ENCODE assay signal across 14 cellular contexts in the genomic region with DNA sequence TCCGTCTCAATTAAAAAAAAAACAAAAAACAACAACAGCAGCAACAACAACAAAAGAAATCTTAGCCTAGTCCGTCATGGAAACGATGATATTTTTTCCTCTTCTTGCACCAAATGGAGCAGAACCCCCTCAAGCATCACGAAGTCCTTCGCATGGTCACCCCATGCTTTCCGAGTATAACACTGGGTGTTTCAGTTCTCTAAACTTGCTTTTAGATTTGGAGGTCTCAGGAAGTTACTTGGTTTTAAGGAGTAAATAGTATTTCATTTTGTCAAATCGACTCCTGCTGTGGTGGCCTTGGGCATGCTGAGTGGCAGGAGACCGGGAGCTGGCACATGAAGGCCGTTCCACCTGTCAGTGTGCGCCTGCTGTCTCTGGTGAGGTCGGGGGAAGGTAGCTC.
DNase-seq lines count a peak whose midpoint lies in the region; ATAC-seq, FAIRE-seq and TF ChIP-seq lines count a peak whose summit lies in the region.
"Had no signal": no experiment of that assay in that cellular context is flagged by ENCODE, and none has a peak within 500 bp of the region (broad histone marks: within the 10 kb centered on the region; RNA-seq: fewer than 3 reads in every experiment).

No MANE protein-coding gene starts in this region.

- no peak for FAIRE-seq in astrocyte (lab: Jason Lieb, UNC)

- no peak for DNase-seq in activated naive CD8-positive, alpha-beta T cell treated with anti-CD3 and anti-CD28 coated beads for 36 hours
- DNase-seq in activated naive CD8-positive, alpha-beta T cell treated with anti-CD3 and anti-CD28 coated beads, Interleukin-2, amount 50 U/mL, for 24 hours = no peak
- no peak for DNase-seq in astrocyte (ENCODE audit: low read depth)
- no peak for DNase-seq in stimulated activated naive CD8-positive, alpha-beta T cell treated with anti-CD3 and anti-CD28 coated beads, Interleukin-15, amount 100 ng/mL, for 72 hours
- no peak for DNase-seq in COLO829 (ENCODE audit: low spot score)
- DNase-seq in NCI-H2171 (lab: John Stamatoyannopoulos, UW) = no peak
- DNase-seq in colonic mucosa = no peak
- DNase-seq: activated T-cell treated with anti-CD3 and anti-CD28 coated beads, Interleukin-2, amount 50 U/mL, for 1 hour; occipital lobe; RPMI8226 had no signal

- H3K27me3 ChIP-seq in astrocyte (ENCODE audit: insufficient read depth, low read length) (no peaks in the 10 kb centered on the region), colonic mucosa (no peaks in the 10 kb centered on the region)

- H3K4me2 ChIP-seq in astrocyte (ENCODE audit: low read length) = no peak overlapping the region
- H3K4me2 ChIP-seq: KMS-11 had no signal

- no peak overlapping the region for H3K4me3 ChIP-seq in astrocyte (ENCODE audit: insufficient read depth, low read depth, low read length)
- no peak overlapping the region for H3K4me3 ChIP-seq in colonic mucosa
- H3K4me3 ChIP-seq: thoracic aorta had no signal

- intact Hi-C loops in colonic mucosa (cut with DNase I) = no loop called here

- no peaks in the 10 kb centered on the region for H3K27me3 Mint-ChIP-seq in activated naive CD8-positive, alpha-beta T cell treated with anti-CD3 and anti-CD28 coated beads for 36 hours
- H3K27me3 Mint-ChIP-seq in activated naive CD8-positive, alpha-beta T cell treated with anti-CD3 and anti-CD28 coated beads, Interleukin-2, amount 50 U/mL, for 24 hours = no peaks in the 10 kb centered on the region
- H3K27me3 Mint-ChIP-seq in astrocyte (ENCODE audit: low read depth, unreplicated experiment) = no peaks in the 10 kb centered on the region
- H3K27me3 Mint-ChIP-seq in stimulated activated naive CD8-positive, alpha-beta T cell treated with anti-CD3 and anti-CD28 coated beads, Interleukin-15, amount 100 ng/mL, for 72 hours = no peaks in the 10 kb centered on the region

- peaks cover 13% of the 10 kb centered on the region for H3K4me1 ChIP-seq in astrocyte (ENCODE audit: insufficient read depth, low read length)
- H3K4me1 ChIP-seq in colonic mucosa = no peaks in the 10 kb centered on the region

- H3K9me3 ChIP-seq in astrocyte (ENCODE audit: insufficient read depth, low read depth, low read length) (peaks cover 2% of the 10 kb centered on the region), colonic mucosa (no peaks in the 10 kb centered on the region)

- no peak overlapping the region for H3K27ac ChIP-seq in astrocyte (ENCODE audit: low read depth, low read length)
- no peak overlapping the region for H3K27ac ChIP-seq in colonic mucosa
- H3K27ac ChIP-seq: KMS-11, thoracic aorta had no signal

- no peak for TF ChIP-seq CTCF in astrocyte (IDR thresholded peaks at IDR 0.05; ENCODE audit: insufficient read depth, low read depth, low read length)
- no peak for TF ChIP-seq CTCF in colonic mucosa (IDR thresholded peaks at IDR 0.05)

- no peak for ATAC-seq in activated naive CD8-positive, alpha-beta T cell treated with anti-CD3 and anti-CD28 coated beads, Interleukin-2, amount 50 U/mL, for 24 hours
- peak; percentile 33 for ATAC-seq in GM21515 (IDR thresholded peaks at IDR 0.05; ENCODE audit: unreplicated experiment)
- no peak for ATAC-seq in stimulated activated naive CD8-positive, alpha-beta T cell treated with anti-CD3 and anti-CD28 coated beads, Interleukin-15, amount 100 ng/mL, for 72 hours
- ATAC-seq: sciatic nerve had no signal

- peak overlapping the region; percentile 65 for H3K27ac Mint-ChIP-seq in activated naive CD8-positive, alpha-beta T cell treated with anti-CD3 and anti-CD28 coated beads for 36 hours
- H3K27ac Mint-ChIP-seq in activated naive CD8-positive, alpha-beta T cell treated with anti-CD3 and anti-CD28 coated beads, Interleukin-2, amount 50 U/mL, for 24 hours = no peak overlapping the region
- H3K27ac Mint-ChIP-seq in astrocyte (ENCODE audit: unreplicated experiment) = peak overlapping the region; percentile 41
- H3K27ac Mint-ChIP-seq in stimulated activated naive CD8-positive, alpha-beta T cell treated with anti-CD3 and anti-CD28 coated beads, Interleukin-15, amount 100 ng/mL, for 72 hours = peak overlapping the region; percentile 82 to 86

- H3K9ac ChIP-seq in astrocyte (ENCODE audit: low read length) (no peak overlapping the region), colonic mucosa (ENCODE audit: low read depth in 2 of 2, low read length in 2 of 2) (no peak overlapping the region)
- H3K9ac ChIP-seq: KMS-11 had no signal

- H3K36me3 Mint-ChIP-seq in activated naive CD8-positive, alpha-beta T cell treated with anti-CD3 and anti-CD28 coated beads for 36 hours = peaks cover 61% of the 10 kb centered on the region
- H3K36me3 Mint-ChIP-seq in activated naive CD8-positive, alpha-beta T cell treated with anti-CD3 and anti-CD28 coated beads, Interleukin-2, amount 50 U/mL, for 24 hours (ENCODE audit: low read depth) = peaks cover 65% of the 10 kb centered on the region
- peaks cover 54% of the 10 kb centered on the region for H3K36me3 Mint-ChIP-seq in astrocyte (ENCODE audit: low read depth, unreplicated experiment)

- H3K9me3 Mint-ChIP-seq in activated naive CD8-positive, alpha-beta T cell treated with anti-CD3 and anti-CD28 coated beads for 36 hours = peaks cover 7% of the 10 kb centered on the region
- H3K9me3 Mint-ChIP-seq in activated naive CD8-positive, alpha-beta T cell treated with anti-CD3 and anti-CD28 coated beads, Interleukin-2, amount 50 U/mL, for 24 hours = no peaks in the 10 kb centered on the region
- H3K9me3 Mint-ChIP-seq in astrocyte (ENCODE audit: unreplicated experiment) = peaks cover 1% of the 10 kb centered on the region
- peaks cover 7 to 11% of the 10 kb centered on the region in 2 donors for H3K9me3 Mint-ChIP-seq in stimulated activated naive CD8-positive, alpha-beta T cell treated with anti-CD3 and anti-CD28 coated beads, Interleukin-15, amount 100 ng/mL, for 72 hours

- peaks cover 26% of the 10 kb centered on the region for H3K36me3 ChIP-seq in astrocyte (ENCODE audit: insufficient read depth, low read length)
- no peaks in the 10 kb centered on the region for H3K36me3 ChIP-seq in colonic mucosa

- H4K20me1 ChIP-seq in astrocyte (ENCODE audit: insufficient read depth, low read length) = peaks cover 3% of the 10 kb centered on the region

- peaks cover 17% of the 10 kb centered on the region for H3K4me1 Mint-ChIP-seq in activated naive CD8-positive, alpha-beta T cell treated with anti-CD3 and anti-CD28 coated beads for 36 hours
- H3K4me1 Mint-ChIP-seq in activated naive CD8-positive, alpha-beta T cell treated with anti-CD3 and anti-CD28 coated beads, Interleukin-2, amount 50 U/mL, for 24 hours = peaks cover 56% of the 10 kb centered on the region
- H3K4me1 Mint-ChIP-seq in astrocyte (ENCODE audit: low read depth, unreplicated experiment) = peaks cover 26% of the 10 kb centered on the region
- H3K4me1 Mint-ChIP-seq in stimulated activated naive CD8-positive, alpha-beta T cell treated with anti-CD3 and anti-CD28 coated beads, Interleukin-15, amount 100 ng/mL, for 72 hours = peaks cover 57% of the 10 kb centered on the region

- H2AFZ ChIP-seq in astrocyte (ENCODE audit: low read depth, low read length) = no peak overlapping the region

- peaks cover 17% of the 10 kb centered on the region for H3K79me2 ChIP-seq in astrocyte (ENCODE audit: insufficient read depth, low read length)

- H3K4me3 Mint-ChIP-seq in activated naive CD8-positive, alpha-beta T cell treated with anti-CD3 and anti-CD28 coated beads for 36 hours = no peak overlapping the region
- no peak overlapping the region for H3K4me3 Mint-ChIP-seq in activated naive CD8-positive, alpha-beta T cell treated with anti-CD3 and anti-CD28 coated beads, Interleukin-2, amount 50 U/mL, for 24 hours
- no peak overlapping the region for H3K4me3 Mint-ChIP-seq in astrocyte (ENCODE audit: unreplicated experiment)
- H3K4me3 Mint-ChIP-seq in stimulated activated naive CD8-positive, alpha-beta T cell treated with anti-CD3 and anti-CD28 coated beads, Interleukin-15, amount 100 ng/mL, for 72 hours = no peak overlapping the region
